ENCODE assay signal across 21 cellular contexts in the genomic region with DNA sequence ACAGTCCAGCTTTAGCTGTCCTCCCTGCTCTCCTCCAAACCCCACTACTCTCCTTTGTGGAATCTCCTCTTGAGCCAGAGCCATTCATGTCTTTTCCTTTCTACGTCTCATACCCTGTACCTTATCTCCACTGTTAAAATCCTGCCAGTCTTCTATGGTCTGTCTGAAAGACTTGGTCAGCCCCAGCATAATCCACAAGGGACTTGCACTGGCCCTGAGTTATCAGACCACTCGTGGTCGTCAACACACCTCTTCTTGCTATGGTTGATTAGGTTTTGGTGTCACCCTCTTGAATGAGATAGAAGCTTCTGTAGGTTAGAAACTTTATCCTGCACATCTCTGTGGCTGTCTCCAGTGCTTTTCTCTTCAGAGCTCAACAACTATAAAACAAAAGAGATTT.
DNase-seq lines count a peak whose midpoint lies in the region; ATAC-seq and TF ChIP-seq lines count a peak whose summit lies in the region.
"Had no signal": no experiment of that assay in that cellular context is flagged by ENCODE, and none has a peak within 500 bp of the region (broad histone marks: within the 10 kb centered on the region; RNA-seq: fewer than 3 reads in every experiment).

No MANE protein-coding gene starts in this region.

- H3K9me3 Mint-ChIP-seq in nephron progenitor cell, result no peaks in the 10 kb centered on the region

- TF ChIP-seq CTCF in nephron progenitor cell (IDR thresholded peaks at IDR 0.05), result no peak
- TF ChIP-seq CTCF in coronary artery (IDR thresholded peaks at IDR 0.05), result no peak

- DNase-seq in epithelial cell of prostate (ENCODE audit: low read depth, low spot score), result no peak
- no peak for DNase-seq in nephron progenitor cell
- no peak for DNase-seq in coronary artery (ENCODE audit: low spot score)
- DNase-seq in NCI-H446 treated with DMSO at 0.1 percent for 48 hours (lab: John Stamatoyannopoulos, UW), result no peak
- DNase-seq: DMS153; NCI-H1105; NCI-H1436 treated with DMSO at 0.1 percent for 48 hours; NCI-H187 treated with DMSO at 0.1 percent for 48 hours; NCI-H2171 treated with DMSO at 0.1 percent for 48 hours; NCI-H345; NK-92 treated with Interleukin-12 subunit alpha and Interleukin-12 subunit beta, amount 100 ng/mL, for 24 hours had no signal

- no peak overlapping the region for H3K4me3 ChIP-seq in coronary artery
- H3K4me3 ChIP-seq: BLaER1, GM12878, K562, PC-9, SJCRH30 had no signal

- H3K4me1 Mint-ChIP-seq in nephron progenitor cell, result peaks cover 37% of the 10 kb centered on the region
- H3K4me1 Mint-ChIP-seq: CD4-positive, CD25-positive, alpha-beta regulatory T cell had no signal

- no peak overlapping the region for H3K4me3 Mint-ChIP-seq in nephron progenitor cell
- H3K4me3 Mint-ChIP-seq: CD4-positive, CD25-positive, alpha-beta regulatory T cell had no signal

- ATAC-seq in GM19395 (IDR thresholded peaks at IDR 0.05; ENCODE audit: unreplicated experiment) (peak; percentile 10), HG02981 (IDR thresholded peaks at IDR 0.05; ENCODE audit: unreplicated experiment) (peak; percentile 41), GM19023 (IDR thresholded peaks at IDR 0.05; ENCODE audit: unreplicated experiment) (no peak)
- ATAC-seq: Right ventricle myocardium inferior had no signal

- H3K27ac ChIP-seq in epithelial cell of prostate (peak overlapping the region; percentile 86), coronary artery (no peak overlapping the region)
- H3K27ac ChIP-seq: BLaER1, PC-9, SJCRH30 had no signal

- peak overlapping the region; percentile 78 for H3K27ac Mint-ChIP-seq in nephron progenitor cell
- H3K27ac Mint-ChIP-seq: CD4-positive, CD25-positive, alpha-beta regulatory T cell had no signal

- H3K27me3 Mint-ChIP-seq in nephron progenitor cell (ENCODE audit: low read depth, poor library complexity), result no peaks in the 10 kb centered on the region

- peaks cover 61% of the 10 kb centered on the region for H3K36me3 Mint-ChIP-seq in nephron progenitor cell (ENCODE audit: low read depth)
- H3K36me3 Mint-ChIP-seq: CD4-positive, CD25-positive, alpha-beta regulatory T cell had no signal
